Comparison of ENCODE assay signal across 17 cellular contexts in genomic region chr13:85431720-85432119, GRCh38.
DNase-seq lines count a peak whose midpoint lies in the region; ATAC-seq and TF ChIP-seq lines count a peak whose summit lies in the region.
"Had no signal": no experiment of that assay in that cellular context is flagged by ENCODE, and none has a peak within 500 bp of the region (broad histone marks: within the 10 kb centered on the region; RNA-seq: fewer than 3 reads in every experiment).

No MANE protein-coding gene starts in this region.

- no peak overlapping the region for H3K4ac ChIP-seq in neuronal stem cell (ENCODE audit: low read length)

- H2BK120ac ChIP-seq in neuronal stem cell (ENCODE audit: low read depth, low read length) = no peak overlapping the region

- WGBS in neuronal stem cell (ENCODE audit: extremely low coverage in 2 of 2, insufficient read length in 2 of 2, insufficient replicate concordance in 1 of 2), 2 donors = no CpG with 5 or more reads among the region's 9 CpGs

- no peaks in the 10 kb centered on the region for H3K36me3 Mint-ChIP-seq in CD14-positive monocyte
- no peaks in the 10 kb centered on the region for H3K36me3 Mint-ChIP-seq in stimulated activated effector memory CD8-positive, alpha-beta T cell treated with anti-CD3 and anti-CD28 coated beads, Interleukin-12 subunit alpha, Interleukin-12 subunit beta, amount 100 ng/mL, for 72 hours
- H3K36me3 Mint-ChIP-seq: CD8-positive, alpha-beta memory T cell had no signal

- DNase-seq in CD14-positive monocyte (ENCODE audit: low spot score) (peak; percentile 20), coronary artery (ENCODE audit: low spot score) (peak; percentile 63), neuronal stem cell (ENCODE audit: low spot score) (no peak), SIG-M5 treated with dmso at 0.1 percent for 504 hours (lab: John Stamatoyannopoulos, UW; ENCODE audit: unreplicated experiment) (no peak)
- no peak for DNase-seq in stimulated activated effector memory CD8-positive, alpha-beta T cell treated with anti-CD3 and anti-CD28 coated beads, Interleukin-12 subunit alpha, Interleukin-12 subunit beta, amount 100 ng/mL, for 72 hours (ENCODE audit: low spot score in 2 of 2)
- DNase-seq: 8988T; CD8-positive, alpha-beta memory T cell; COR-L47; DMS153; DMS79; GDM1; H7 had no signal

- H2AK5ac ChIP-seq in neuronal stem cell (ENCODE audit: low read depth, low read length) = no peak overlapping the region

- no peaks in the 10 kb centered on the region for H3K79me1 ChIP-seq in neuronal stem cell (ENCODE audit: low read depth, low read length)

- no peak overlapping the region for H3K4me3 ChIP-seq in coronary artery
- H3K4me3 ChIP-seq in neuronal stem cell (ENCODE audit: low read length in 2 of 2) = no peak overlapping the region
- H3K4me3 ChIP-seq: BLaER1, GM23338 had no signal

- H2BK15ac ChIP-seq in neuronal stem cell (ENCODE audit: low read length) = no peak overlapping the region

- H3K14ac ChIP-seq in neuronal stem cell (ENCODE audit: low read length) = peak overlapping the region; percentile 31

- H3K23ac ChIP-seq in neuronal stem cell (ENCODE audit: low read depth, low read length, poor library complexity) = no peak overlapping the region

- peak; percentile 16 for ATAC-seq in stimulated activated effector memory CD8-positive, alpha-beta T cell treated with anti-CD3 and anti-CD28 coated beads, Interleukin-12 subunit alpha, Interleukin-12 subunit beta, amount 100 ng/mL, for 72 hours
- ATAC-seq in HG03097 (IDR thresholded peaks at IDR 0.05; ENCODE audit: low FRiP score, unreplicated experiment) = no peak
- no peak for ATAC-seq in HG03175 (IDR thresholded peaks at IDR 0.05; ENCODE audit: unreplicated experiment)
- ATAC-seq: GM23338, HCT116 had no signal

- no peak overlapping the region for H2BK5ac ChIP-seq in neuronal stem cell (ENCODE audit: low read length)

- H2BK12ac ChIP-seq in neuronal stem cell (ENCODE audit: low read length) = no peak overlapping the region

- no peaks in the 10 kb centered on the region for H3K4me1 ChIP-seq in neuronal stem cell (ENCODE audit: control insufficient read depth in 2 of 2, insufficient read depth in 1 of 2, low read depth in 1 of 2, low read length in 2 of 2)
- H3K4me1 ChIP-seq: BLaER1 had no signal

- H3K27ac ChIP-seq in coronary artery = no peak overlapping the region
- no peak overlapping the region for H3K27ac ChIP-seq in neuronal stem cell (replicated peaks; ENCODE audit: low read length)
- H3K27ac ChIP-seq: BLaER1 had no signal

- H3K36me3 ChIP-seq in neuronal stem cell (replicated peaks in 1 of 2; ENCODE audit: control insufficient read depth in 2 of 2, insufficient read depth in 2 of 2, low read length in 2 of 2) = no peaks in the 10 kb centered on the region
- H3K36me3 ChIP-seq: BLaER1 had no signal

- intact Hi-C loops in CD14-positive monocyte (cut with micrococcal nuclease) = no loop called here

- H3K4me2 ChIP-seq in neuronal stem cell (ENCODE audit: insufficient read depth, low read length, poor library complexity, severe bottlenecking) = no peak overlapping the region
- H3K4me2 ChIP-seq: BLaER1, GM23338 had no signal

- H3K4me1 Mint-ChIP-seq in CD14-positive monocyte = no peaks in the 10 kb centered on the region
- H3K4me1 Mint-ChIP-seq in stimulated activated effector memory CD8-positive, alpha-beta T cell treated with anti-CD3 and anti-CD28 coated beads, Interleukin-12 subunit alpha, Interleukin-12 subunit beta, amount 100 ng/mL, for 72 hours = no peaks in the 10 kb centered on the region
- H3K4me1 Mint-ChIP-seq: CD8-positive, alpha-beta memory T cell had no signal

- H2AFZ ChIP-seq in neuronal stem cell (ENCODE audit: low read length) = peak overlapping the region; percentile 53
- H2AFZ ChIP-seq: GM23338 had no signal

- H3K9ac ChIP-seq in neuronal stem cell (ENCODE audit: low read depth, low read length, poor library complexity) = no peak overlapping the region
- H3K9ac ChIP-seq: BLaER1 had no signal

- peaks cover 0 to 2% of the 10 kb centered on the region in 2 donors for H3K9me3 ChIP-seq in neuronal stem cell (replicated peaks in 1 of 2; ENCODE audit: control insufficient read depth in 2 of 2, insufficient read depth in 1 of 2, low read depth in 1 of 2, low read length in 2 of 2)

- H4K8ac ChIP-seq in neuronal stem cell (ENCODE audit: low read depth, low read length) = no peak overlapping the region

- H3K18ac ChIP-seq in neuronal stem cell (ENCODE audit: low read length) = no peak overlapping the region

- no peaks in the 10 kb centered on the region for H3K27me3 ChIP-seq in neuronal stem cell (ENCODE audit: control insufficient read depth in 3 of 3, insufficient read depth in 3 of 3, low read depth in 1 of 3, low read length in 3 of 3)
- H3K27me3 ChIP-seq: BLaER1 had no signal

- H3K4me3 Mint-ChIP-seq in CD14-positive monocyte = no peak overlapping the region
- no peak overlapping the region for H3K4me3 Mint-ChIP-seq in stimulated activated effector memory CD8-positive, alpha-beta T cell treated with anti-CD3 and anti-CD28 coated beads, Interleukin-12 subunit alpha, Interleukin-12 subunit beta, amount 100 ng/mL, for 72 hours
- H3K4me3 Mint-ChIP-seq: CD8-positive, alpha-beta memory T cell; GM23338 had no signal

- H4K91ac ChIP-seq in neuronal stem cell (ENCODE audit: low read depth, low read length, poor library complexity) = no peak overlapping the region

- TF ChIP-seq CTCF in CD14-positive monocyte (IDR thresholded peaks at IDR 0.05) (no peak), coronary artery (IDR thresholded peaks at IDR 0.05) (no peak)

- H3K27ac Mint-ChIP-seq in CD14-positive monocyte = no peak overlapping the region
- H3K27ac Mint-ChIP-seq in stimulated activated effector memory CD8-positive, alpha-beta T cell treated with anti-CD3 and anti-CD28 coated beads, Interleukin-12 subunit alpha, Interleukin-12 subunit beta, amount 100 ng/mL, for 72 hours = no peak overlapping the region
- H3K27ac Mint-ChIP-seq: CD8-positive, alpha-beta memory T cell; GM23338 had no signal

- H3K27me3 Mint-ChIP-seq in CD14-positive monocyte (ENCODE audit: low read depth in 3 of 3) = no peaks in the 10 kb centered on the region
- H3K27me3 Mint-ChIP-seq: CD8-positive, alpha-beta memory T cell had no signal

- H3K9me3 Mint-ChIP-seq in CD14-positive monocyte = peaks cover 0 to 10% (median 6%) of the 10 kb centered on the region in 7 donors
- peaks cover 7% of the 10 kb centered on the region for H3K9me3 Mint-ChIP-seq in stimulated activated effector memory CD8-positive, alpha-beta T cell treated with anti-CD3 and anti-CD28 coated beads, Interleukin-12 subunit alpha, Interleukin-12 subunit beta, amount 100 ng/mL, for 72 hours

Comparison
In these comparisons a context has a peak if more than half of its experiments do, and no peak if none do; other contexts are left out.
1. DNase-seq: peak in CD14-positive monocyte (single experiment) and coronary artery (single experiment); none in neuronal stem cell (single experiment), stimulated activated effector memory CD8-positive, alpha-beta T cell treated with anti-CD3 and anti-CD28 coated beads, Interleukin-12 subunit alpha, Interleukin-12 subunit beta, amount 100 ng/mL, for 72 hours (0 of 2) and SIG-M5 treated with dmso at 0.1 percent for 504 hours (single experiment).